In the genomic region with DNA sequence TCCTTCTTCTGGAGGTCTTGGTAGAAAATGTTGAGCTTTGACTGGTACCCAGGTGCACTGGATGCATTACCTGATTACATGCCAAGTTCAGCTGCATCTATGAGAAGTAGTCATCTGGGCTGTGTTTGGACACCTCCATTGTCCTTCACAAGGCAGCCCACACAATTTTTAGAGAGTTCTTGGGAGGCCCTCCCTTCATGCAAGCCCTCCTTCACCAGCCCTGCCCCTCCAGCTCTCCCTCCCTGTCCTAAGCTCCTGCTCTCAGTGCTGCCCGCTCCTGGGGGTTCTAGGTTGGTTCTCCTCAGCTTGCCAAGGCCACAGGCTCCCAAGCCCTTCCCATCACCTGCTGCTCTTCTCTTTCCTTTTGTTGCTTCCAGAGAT, we compare ENCODE assay signal across 27 cellular contexts.
"Had no signal": no experiment of that assay in that cellular context is flagged by ENCODE, and none has a peak within 500 bp of the region (broad histone marks: within the 10 kb centered on the region; RNA-seq: fewer than 3 reads in every experiment).

No MANE protein-coding gene starts in this region.

- H3K27ac Mint-ChIP-seq: activated naive CD8-positive, alpha-beta T cell treated with anti-CD3 and anti-CD28 coated beads, Interleukin-2, amount 50 U/mL, for 24 hours; IgD-negative memory B cell; T-cell had no signal

- ATAC-seq: activated CD4-positive, CD25-positive, alpha-beta regulatory T cell treated with anti-CD3 and anti-CD28 coated beads, Interleukin-2, amount 50 U/mL, for 24 hours; activated CD8-positive, alpha-beta T cell treated with anti-CD3 and anti-CD28 coated beads for 36 hours; activated naive CD4-positive, alpha-beta T cell treated with anti-CD3 and anti-CD28 coated beads, Interleukin-2, amount 50 U/mL, for 72 hours; activated naive CD8-positive, alpha-beta T cell treated with anti-CD3 and anti-CD28 coated beads, Interleukin-2, amount 50 U/mL, for 24 hours; Right ventricle myocardium inferior; T-cell had no signal

- FAIRE-seq: astrocyte had no signal

- H3K9me3 Mint-ChIP-seq: activated CD8-positive, alpha-beta T cell treated with anti-CD3 and anti-CD28 coated beads for 36 hours; activated naive CD4-positive, alpha-beta T cell treated with anti-CD3 and anti-CD28 coated beads, Interleukin-2, amount 50 U/mL, for 72 hours; activated naive CD8-positive, alpha-beta T cell treated with anti-CD3 and anti-CD28 coated beads, Interleukin-2, amount 50 U/mL, for 24 hours; T-cell had no signal

- H3K4me3 ChIP-seq: SK-N-MC had no signal

- DNase-seq: activated CD4-positive, alpha-beta T cell treated with anti-CD3 and anti-CD28 coated beads for 4 hours; activated CD8-positive, alpha-beta memory T cell treated with anti-CD3 and anti-CD28 coated beads, Interleukin-2, amount 50 U/mL, for 4 hours; activated CD8-positive, alpha-beta T cell treated with anti-CD3 and anti-CD28 coated beads for 36 hours; activated naive CD4-positive, alpha-beta T cell treated with Interleukin-2 at 50 U/mL for 16 hours; activated naive CD8-positive, alpha-beta T cell treated with anti-CD3 and anti-CD28 coated beads, Interleukin-2, amount 50 U/mL, for 24 hours; amygdala; brain microvascular endothelial cell; caudate nucleus; KG1; NCI-H1092; NCI-H1417; NCI-H1694; NCI-H2029; NCI-H2107; NCI-H2171 treated with DMSO at 0.1 percent for 48 hours; NCI-H226; NCI-H510A; NCI-H526 treated with DMSO at 0.1 percent for 48 hours; NCI-H82; T-cell; T-helper 2 cell had no signal

- H3K27me3 ChIP-seq: brain microvascular endothelial cell had no signal

- H3K4me3 Mint-ChIP-seq: activated CD8-positive, alpha-beta T cell treated with anti-CD3 and anti-CD28 coated beads for 36 hours; activated naive CD8-positive, alpha-beta T cell treated with anti-CD3 and anti-CD28 coated beads, Interleukin-2, amount 50 U/mL, for 24 hours; IgD-negative memory B cell; T-cell had no signal

- H3K36me3 ChIP-seq: brain microvascular endothelial cell had no signal

- H3K27ac ChIP-seq: brain microvascular endothelial cell, SK-N-MC had no signal

- H3K36me3 Mint-ChIP-seq: activated naive CD4-positive, alpha-beta T cell treated with anti-CD3 and anti-CD28 coated beads, Interleukin-2, amount 50 U/mL, for 72 hours; IgD-negative memory B cell; T-cell had no signal
